11 cellular contexts compared by ENCODE assay signal in the genomic region with DNA sequence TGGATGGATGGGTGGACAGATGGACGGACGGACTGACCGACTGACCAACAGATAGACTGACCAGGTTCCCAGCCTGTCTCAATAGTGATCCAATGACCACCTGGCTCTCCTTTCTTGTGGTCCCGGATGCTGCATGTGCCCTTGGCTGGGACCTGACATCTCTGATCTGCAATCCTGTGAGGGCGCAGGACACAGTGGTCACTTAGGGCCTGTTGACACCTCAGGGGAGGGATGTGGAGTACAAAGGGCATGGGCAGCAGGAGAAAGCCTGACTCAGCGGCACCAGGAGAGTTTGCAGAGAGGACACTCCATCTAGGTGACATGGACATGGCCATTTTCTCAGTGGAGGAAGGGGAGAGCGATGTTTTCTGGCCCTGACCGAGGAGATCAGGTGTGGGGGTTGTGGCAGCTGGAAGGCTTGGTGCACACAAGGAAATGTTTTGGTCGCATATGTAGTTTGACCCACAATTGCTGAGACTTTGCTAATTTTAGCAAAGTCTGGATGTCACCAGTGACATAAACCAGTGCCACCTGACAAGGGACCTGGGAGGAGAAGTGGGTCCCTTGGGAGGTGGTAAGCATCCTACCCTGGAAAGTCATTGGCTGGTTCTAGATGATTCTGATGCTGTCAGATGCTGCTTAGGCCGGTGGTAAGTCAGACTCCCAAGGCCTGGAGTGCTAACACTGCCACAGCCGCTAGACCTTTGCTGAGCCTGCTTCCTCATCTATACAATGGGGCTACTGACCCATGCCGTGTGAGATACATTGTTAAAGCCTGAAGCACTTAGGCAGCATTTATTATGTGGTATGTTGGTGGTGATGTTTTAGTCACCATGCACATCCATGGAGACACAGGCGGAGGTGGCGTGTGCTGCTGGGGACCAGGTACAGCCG. TPM values are rescaled to one million over a fixed set of nuclear protein-coding genes. Genes with fewer than 3 reads are reported as not detected.
DNase-seq lines count a peak whose midpoint lies in the region; ATAC-seq and TF ChIP-seq lines count a peak whose summit lies in the region.
"Had no signal": no experiment of that assay in that cellular context is flagged by ENCODE, and none has a peak within 500 bp of the region (broad histone marks: within the 10 kb centered on the region; RNA-seq: fewer than 3 reads in every experiment).

No MANE protein-coding gene starts in this region.

- DNase-seq in stimulated activated naive CD8-positive, alpha-beta T cell treated with anti-CD3 and anti-CD28 coated beads, Interleukin-15, Interleukin-2, amounts not matched to agents 100 U/mL and 50 U/mL, for 24 hours: no peak
- no peak for DNase-seq in activated T-helper 2 cell treated with anti-CD3 and anti-CD28 coated beads, Interferon-gamma antibody, Interleukin-2, Interleukin-4, amounts not matched to agents 10 μg/mL and 5 μg/mL and 100 μg/mL, durations not matched to agents 14 hours and 24 hours and 36 hours (ENCODE audit: low spot score)
- peak; percentile 47 to 67 (median 53) for DNase-seq in right lobe of liver
- no peak for DNase-seq in NCI-H510A treated with DMSO at 0.1 percent for 48 hours (lab: John Stamatoyannopoulos, UW)
- DNase-seq in RPMI8226: no peak
- no peak for DNase-seq in activated CD4-positive, CD25-positive, alpha-beta regulatory T cell (lab: John Stamatoyannopoulos, UW)

- no peaks in the 10 kb centered on the region for H3K9me3 Mint-ChIP-seq in stimulated activated naive CD8-positive, alpha-beta T cell treated with anti-CD3 and anti-CD28 coated beads, Interleukin-15, Interleukin-2, amounts not matched to agents 100 ng/mL and 50 ng/mL, for 24 hours
- H3K9me3 Mint-ChIP-seq in activated T-helper 2 cell treated with anti-CD3 and anti-CD28 coated beads, Interferon-gamma antibody, Interleukin-2, Interleukin-4, amounts not matched to agents 10 μg/mL and 5 μg/mL and 100 μg/mL, durations not matched to agents 14 hours and 24 hours and 36 hours: no peaks in the 10 kb centered on the region
- H3K9me3 Mint-ChIP-seq: H9 had no signal

- no peaks in the 10 kb centered on the region for H3K36me3 ChIP-seq in right lobe of liver

- TF ChIP-seq CTCF in right lobe of liver (IDR thresholded peaks at IDR 0.05): no peak

- peaks cover 83% of the 10 kb centered on the region for H3K36me3 Mint-ChIP-seq in stimulated activated naive CD8-positive, alpha-beta T cell treated with anti-CD3 and anti-CD28 coated beads, Interleukin-15, Interleukin-2, amounts not matched to agents 100 ng/mL and 50 ng/mL, for 24 hours (ENCODE audit: low read depth)
- H3K36me3 Mint-ChIP-seq in activated T-helper 2 cell treated with anti-CD3 and anti-CD28 coated beads, Interferon-gamma antibody, Interleukin-2, Interleukin-4, amounts not matched to agents 10 μg/mL and 5 μg/mL and 100 μg/mL, durations not matched to agents 14 hours and 24 hours and 36 hours (ENCODE audit: low read depth): peaks cover 80% of the 10 kb centered on the region

- intact Hi-C loops in activated T-helper 2 cell treated with anti-CD3 and anti-CD28 coated beads, Interferon-gamma antibody, Interleukin-2, Interleukin-4, amounts not matched to agents 10 μg/mL and 5 μg/mL and 100 μg/mL, durations not matched to agents 14 hours and 24 hours and 36 hours (cut with micrococcal nuclease): loop anchor here (1.0 kb wide), 1 partner anchor 59 kb away; no protein-coding TSS in a partner anchor
- intact Hi-C loops in right lobe of liver (cut with DNase I): loop anchor here (5.0 kb wide), 1 partner anchor 59 kb away; no protein-coding TSS in a partner anchor

- 69% methylated on average over 5 of the region's 15 CpGs for WGBS in right lobe of liver (ENCODE audit: insufficient coverage, low coverage, low lambda C conversion rate, missing lambda C conversion rate)

- ATAC-seq in stimulated activated naive CD8-positive, alpha-beta T cell treated with anti-CD3 and anti-CD28 coated beads, Interleukin-15, Interleukin-2, amounts not matched to agents 100 U/mL and 50 U/mL, for 24 hours: no peak
- ATAC-seq in right lobe of liver: peak; percentile 33 to 59 (median 50)
- no peak for ATAC-seq in HG03045 (IDR thresholded peaks at IDR 0.05; ENCODE audit: unreplicated experiment)

- no peaks in the 10 kb centered on the region for H3K27me3 Mint-ChIP-seq in stimulated activated naive CD8-positive, alpha-beta T cell treated with anti-CD3 and anti-CD28 coated beads, Interleukin-15, Interleukin-2, amounts not matched to agents 100 ng/mL and 50 ng/mL, for 24 hours
- no peaks in the 10 kb centered on the region for H3K27me3 Mint-ChIP-seq in activated T-helper 2 cell treated with anti-CD3 and anti-CD28 coated beads, Interferon-gamma antibody, Interleukin-2, Interleukin-4, amounts not matched to agents 10 μg/mL and 5 μg/mL and 100 μg/mL, durations not matched to agents 14 hours and 24 hours and 36 hours (ENCODE audit: low read depth)

- no peaks in the 10 kb centered on the region for H3K9me3 ChIP-seq in right lobe of liver
- H3K9me3 ChIP-seq: breast epithelium, upper lobe of left lung had no signal

- H3K4me1 Mint-ChIP-seq in stimulated activated naive CD8-positive, alpha-beta T cell treated with anti-CD3 and anti-CD28 coated beads, Interleukin-15, Interleukin-2, amounts not matched to agents 100 ng/mL and 50 ng/mL, for 24 hours (ENCODE audit: low read depth): peaks cover 60% of the 10 kb centered on the region
- H3K4me1 Mint-ChIP-seq in activated T-helper 2 cell treated with anti-CD3 and anti-CD28 coated beads, Interferon-gamma antibody, Interleukin-2, Interleukin-4, amounts not matched to agents 10 μg/mL and 5 μg/mL and 100 μg/mL, durations not matched to agents 14 hours and 24 hours and 36 hours (ENCODE audit: low read depth): peaks cover 31% of the 10 kb centered on the region

- no peak overlapping the region for H3K27ac ChIP-seq in right lobe of liver
- H3K27ac ChIP-seq: breast epithelium had no signal

- H3K27me3 ChIP-seq in right lobe of liver: no peaks in the 10 kb centered on the region
- H3K27me3 ChIP-seq: breast epithelium, upper lobe of left lung had no signal

- peak overlapping the region; percentile 48 for H3K27ac Mint-ChIP-seq in stimulated activated naive CD8-positive, alpha-beta T cell treated with anti-CD3 and anti-CD28 coated beads, Interleukin-15, Interleukin-2, amounts not matched to agents 100 ng/mL and 50 ng/mL, for 24 hours
- peak overlapping the region; percentile 40 for H3K27ac Mint-ChIP-seq in activated T-helper 2 cell treated with anti-CD3 and anti-CD28 coated beads, Interferon-gamma antibody, Interleukin-2, Interleukin-4, amounts not matched to agents 10 μg/mL and 5 μg/mL and 100 μg/mL, durations not matched to agents 14 hours and 24 hours and 36 hours
- H3K27ac Mint-ChIP-seq: H9 had no signal

- no peak overlapping the region for H3K4me3 Mint-ChIP-seq in stimulated activated naive CD8-positive, alpha-beta T cell treated with anti-CD3 and anti-CD28 coated beads, Interleukin-15, Interleukin-2, amounts not matched to agents 100 ng/mL and 50 ng/mL, for 24 hours
- no peak overlapping the region for H3K4me3 Mint-ChIP-seq in activated T-helper 2 cell treated with anti-CD3 and anti-CD28 coated beads, Interferon-gamma antibody, Interleukin-2, Interleukin-4, amounts not matched to agents 10 μg/mL and 5 μg/mL and 100 μg/mL, durations not matched to agents 14 hours and 24 hours and 36 hours (ENCODE audit: low read depth)

- H3K4me3 ChIP-seq in right lobe of liver: no peak overlapping the region
- H3K4me3 ChIP-seq: breast epithelium, upper lobe of left lung had no signal

- TF ChIP-seq POLR2A in right lobe of liver (IDR thresholded peaks at IDR 0.05): no peak

- H3K4me1 ChIP-seq in right lobe of liver: peaks cover 0 to 35% (median 9%) of the 10 kb centered on the region in 4 donors
- H3K4me1 ChIP-seq: breast epithelium had no signal

RNA-seq across cellular contexts. Expression of a gene that starts 50.7 kb away (rescaled TPM):
- 397 and 425 TPM in 2 replicates for total RNA-seq in activated T-helper 2 cell treated with anti-CD3 and anti-CD28 coated beads, Interferon-gamma antibody, Interleukin-2, Interleukin-4, amounts not matched to agents 10 μg/mL and 5 μg/mL and 100 μg/mL, durations not matched to agents 14 hours and 24 hours and 36 hours
- total RNA-seq in right lobe of liver: 10 to 100 TPM; 18.9 to 69.4 (median 48.6) TPM

Comparison
In these comparisons a context has a peak if more than half of its experiments do, and no peak if none do; other contexts are left out.
1. ATAC-seq: peak in right lobe of liver (4 of 4); none in stimulated activated naive CD8-positive, alpha-beta T cell treated with anti-CD3 and anti-CD28 coated beads, Interleukin-15, Interleukin-2, amounts not matched to agents 100 U/mL and 50 U/mL, for 24 hours (single experiment) and HG03045 (single experiment).
2. DNase-seq: peak in right lobe of liver (3 of 3); none in stimulated activated naive CD8-positive, alpha-beta T cell treated with anti-CD3 and anti-CD28 coated beads, Interleukin-15, Interleukin-2, amounts not matched to agents 100 U/mL and 50 U/mL, for 24 hours (single experiment), activated T-helper 2 cell treated with anti-CD3 and anti-CD28 coated beads, Interferon-gamma antibody, Interleukin-2, Interleukin-4, amounts not matched to agents 10 μg/mL and 5 μg/mL and 100 μg/mL, durations not matched to agents 14 hours and 24 hours and 36 hours (single experiment), NCI-H510A treated with DMSO at 0.1 percent for 48 hours (single experiment), RPMI8226 (single experiment) and activated CD4-positive, CD25-positive, alpha-beta regulatory T cell (0 of 4).